In the genomic region with DNA sequence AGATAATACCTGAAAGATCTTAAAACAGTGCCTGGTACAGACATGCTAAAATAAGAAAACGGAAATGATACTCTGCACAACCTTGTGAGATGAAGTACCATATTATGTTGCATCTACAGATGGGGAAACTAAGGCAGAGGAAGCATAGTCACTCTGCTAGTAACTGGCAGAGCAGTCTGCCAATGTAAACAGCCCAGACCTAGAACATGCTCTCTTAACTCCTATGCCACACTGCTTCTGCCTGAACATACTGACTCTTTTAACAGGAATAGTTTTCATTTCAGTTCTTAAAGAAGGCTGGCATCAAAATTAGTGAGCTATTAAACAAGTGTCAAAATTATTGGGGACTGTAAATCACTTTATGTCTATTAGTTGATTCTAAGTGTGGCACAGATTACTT, we compare ENCODE assay signal across 16 cellular contexts.
"Had no signal": no experiment of that assay in that cellular context is flagged by ENCODE, and none has a peak within 500 bp of the region (broad histone marks: within the 10 kb centered on the region; RNA-seq: fewer than 3 reads in every experiment).

No MANE protein-coding gene starts in this region.

- H3K27ac ChIP-seq: gastrocnemius medialis, left ventricle myocardium inferior, suprapubic skin, tibial nerve, upper lobe of right lung, vagina had no signal

- FAIRE-seq: endometrium had no signal

- H3K4me2 ChIP-seq: smooth muscle cell had no signal

- H3K4me3 ChIP-seq: gastrocnemius medialis, left ventricle myocardium inferior, lung, smooth muscle cell, suprapubic skin, tibial nerve, upper lobe of right lung, vagina had no signal

- H3K36me3 ChIP-seq: gastrocnemius medialis, left ventricle myocardium inferior, suprapubic skin, tibial nerve, upper lobe of right lung, vagina had no signal

- H3K9me3 ChIP-seq: gastrocnemius medialis, suprapubic skin, upper lobe of right lung, vagina had no signal

- DNase-seq: cortex of kidney, left ventricle myocardium inferior, right cardiac atrium, upper lobe of right lung had no signal

- H3K27me3 ChIP-seq: gastrocnemius medialis, suprapubic skin, tibial nerve, upper lobe of right lung, vagina had no signal

- H3K4me1 ChIP-seq: tibial nerve had no signal

- H3K4me3 Mint-ChIP-seq: naive B cell; nephron progenitor cell; stimulated activated effector memory CD8-positive, alpha-beta T cell treated with anti-CD3 and anti-CD28 coated beads, Interleukin-12 subunit alpha, Interleukin-12 subunit beta, amount 100 ng/mL, for 72 hours had no signal

- H3K36me3 Mint-ChIP-seq: naive B cell had no signal

- H3K27ac Mint-ChIP-seq: nephron progenitor cell; stimulated activated effector memory CD8-positive, alpha-beta T cell treated with anti-CD3 and anti-CD28 coated beads, Interleukin-12 subunit alpha, Interleukin-12 subunit beta, amount 100 ng/mL, for 72 hours had no signal

- ATAC-seq: esophagus mucosa; stimulated activated effector memory CD8-positive, alpha-beta T cell treated with anti-CD3 and anti-CD28 coated beads, Interleukin-12 subunit alpha, Interleukin-12 subunit beta, amount 100 ng/mL, for 72 hours; stimulated activated naive CD8-positive, alpha-beta T cell treated with anti-CD3 and anti-CD28 coated beads, Interleukin-15, Interleukin-2, amounts not matched to agents 100 U/mL and 50 U/mL, for 24 hours had no signal
